Comparison of ENCODE assay signal across 23 cellular contexts in genomic region chr16:768428-768827, GRCh38. TPM values are rescaled to one million over a fixed set of nuclear protein-coding genes. Genes with fewer than 3 reads are reported as not detected.
DNase-seq lines count a peak whose midpoint lies in the region; ATAC-seq and TF ChIP-seq lines count a peak whose summit lies in the region.
"Had no signal": no experiment of that assay in that cellular context is flagged by ENCODE, and none has a peak within 500 bp of the region (broad histone marks: within the 10 kb centered on the region; RNA-seq: fewer than 3 reads in every experiment).

No MANE protein-coding gene starts in this region.

- H3K9me3 ChIP-seq in HEK293 (ENCODE audit: control insufficient read depth, insufficient read depth, low read depth, low read length) (no peaks in the 10 kb centered on the region), neuronal stem cell (replicated peaks in 1 of 2; ENCODE audit: control insufficient read depth in 2 of 2, insufficient read depth in 1 of 2, low read depth in 1 of 2, low read length in 2 of 2) (no peaks in the 10 kb centered on the region), body of pancreas (no peaks in the 10 kb centered on the region)
- H3K9me3 ChIP-seq: BLaER1 treated with 17β-estradiol and CSF1 and Interleukin-3, amounts not matched to agents 10 nM and 100 nM had no signal

- no peaks in the 10 kb centered on the region for H3K36me3 Mint-ChIP-seq in activated T-helper 17 cell treated with anti-CD3 and anti-CD28 coated beads, Interleukin-2, amount 50 U/mL, for 72 hours (ENCODE audit: low read depth)
- no peaks in the 10 kb centered on the region for H3K36me3 Mint-ChIP-seq in T-helper 2 cell treated with Interferon-gamma antibody and Interleukin-4, amounts not matched to agents 5 μg/mL and 100 μg/mL, for 36 hours (ENCODE audit: low read depth)
- H3K36me3 Mint-ChIP-seq: CD4-positive, alpha-beta memory T cell had no signal

- no peaks in the 10 kb centered on the region for H3K9me3 Mint-ChIP-seq in activated T-helper 17 cell treated with anti-CD3 and anti-CD28 coated beads, Interleukin-2, amount 50 U/mL, for 72 hours
- no peaks in the 10 kb centered on the region for H3K9me3 Mint-ChIP-seq in T-helper 2 cell treated with Interferon-gamma antibody and Interleukin-4, amounts not matched to agents 5 μg/mL and 100 μg/mL, for 36 hours
- H3K9me3 Mint-ChIP-seq: CD4-positive, alpha-beta memory T cell; HFFc6 had no signal

- WGBS in neuronal stem cell (ENCODE audit: extremely low coverage in 2 of 2, insufficient read length in 2 of 2, insufficient replicate concordance in 1 of 2), 2 donors, result no CpG with 5 or more reads among the region's 21 CpGs
- 64 to 87% methylated on average over 6 to 12 of the region's 21 CpGs for WGBS in body of pancreas, 2 donors

- H3K4me3 ChIP-seq in HEK293 (ENCODE audit: low read depth, low read length) (no peak overlapping the region), neuronal stem cell (ENCODE audit: low read length in 2 of 2) (no peak overlapping the region), body of pancreas (no peak overlapping the region)
- H3K4me3 ChIP-seq: BLaER1 treated with 17β-estradiol and CSF1 and Interleukin-3, amounts not matched to agents 10 nM and 100 nM had no signal

- no peaks in the 10 kb centered on the region for H3K4me1 ChIP-seq in HEK293 (ENCODE audit: control insufficient read depth, insufficient read depth, low read length)
- H3K4me1 ChIP-seq in neuronal stem cell (ENCODE audit: control insufficient read depth in 2 of 2, insufficient read depth in 1 of 2, low read depth in 1 of 2, low read length in 2 of 2), result peaks cover 0 to 10% of the 10 kb centered on the region in 2 donors
- H3K4me1 ChIP-seq in body of pancreas, result no peaks in the 10 kb centered on the region
- H3K4me1 ChIP-seq: BLaER1 treated with 17β-estradiol and CSF1 and Interleukin-3, amounts not matched to agents 10 nM and 100 nM had no signal

- H3K9ac ChIP-seq in neuronal stem cell (ENCODE audit: low read depth, low read length, poor library complexity), result peak overlapping the region; percentile 70
- H3K9ac ChIP-seq: BLaER1 treated with 17β-estradiol and CSF1 and Interleukin-3, amounts not matched to agents 10 nM and 100 nM; KMS-11 had no signal

- no peaks in the 10 kb centered on the region for H3K4me1 Mint-ChIP-seq in activated T-helper 17 cell treated with anti-CD3 and anti-CD28 coated beads, Interleukin-2, amount 50 U/mL, for 72 hours
- no peaks in the 10 kb centered on the region for H3K4me1 Mint-ChIP-seq in T-helper 2 cell treated with Interferon-gamma antibody and Interleukin-4, amounts not matched to agents 5 μg/mL and 100 μg/mL, for 36 hours (ENCODE audit: low read depth)
- H3K4me1 Mint-ChIP-seq: CD4-positive, alpha-beta memory T cell had no signal

- peaks cover 0 to under 1% (median 0%) of the 10 kb centered on the region in 3 experiments for H3K27me3 ChIP-seq in neuronal stem cell (ENCODE audit: control insufficient read depth in 3 of 3, insufficient read depth in 3 of 3, low read depth in 1 of 3, low read length in 3 of 3)
- no peaks in the 10 kb centered on the region for H3K27me3 ChIP-seq in body of pancreas
- H3K27me3 ChIP-seq: BLaER1 treated with 17β-estradiol and CSF1 and Interleukin-3, amounts not matched to agents 10 nM and 100 nM had no signal

- H3K14ac ChIP-seq in neuronal stem cell (ENCODE audit: low read length), result no peak overlapping the region

- POLR2A ChIA-PET in HEK293 (lab: Yijun Ruan, JAX), result no interaction called here

- H2BK5ac ChIP-seq in neuronal stem cell (ENCODE audit: low read length), result peak overlapping the region; percentile 88

- H3K36me3 ChIP-seq in HEK293 (ENCODE audit: control insufficient read depth in 2 of 2, insufficient read depth in 1 of 2, low read length in 2 of 2), result no peaks in the 10 kb centered on the region
- H3K36me3 ChIP-seq in neuronal stem cell (replicated peaks in 1 of 2; ENCODE audit: control insufficient read depth in 2 of 2, insufficient read depth in 2 of 2, low read length in 2 of 2), result no peaks in the 10 kb centered on the region
- no peaks in the 10 kb centered on the region for H3K36me3 ChIP-seq in body of pancreas (replicated peaks in 1 of 2; ENCODE audit: insufficient read depth in 1 of 2, low read depth in 2 of 2)
- H3K36me3 ChIP-seq: BLaER1 treated with 17β-estradiol and CSF1 and Interleukin-3, amounts not matched to agents 10 nM and 100 nM had no signal

- H3K4me3 Mint-ChIP-seq in activated T-helper 17 cell treated with anti-CD3 and anti-CD28 coated beads, Interleukin-2, amount 50 U/mL, for 72 hours, result no peak overlapping the region
- no peak overlapping the region for H3K4me3 Mint-ChIP-seq in T-helper 2 cell treated with Interferon-gamma antibody and Interleukin-4, amounts not matched to agents 5 μg/mL and 100 μg/mL, for 36 hours
- H3K4me3 Mint-ChIP-seq: CD4-positive, alpha-beta memory T cell; HFFc6 had no signal

- H3K27ac Mint-ChIP-seq in activated T-helper 17 cell treated with anti-CD3 and anti-CD28 coated beads, Interleukin-2, amount 50 U/mL, for 72 hours, result no peak overlapping the region
- H3K27ac Mint-ChIP-seq in T-helper 2 cell treated with Interferon-gamma antibody and Interleukin-4, amounts not matched to agents 5 μg/mL and 100 μg/mL, for 36 hours, result no peak overlapping the region
- H3K27ac Mint-ChIP-seq: CD4-positive, alpha-beta memory T cell; HFFc6 had no signal

- peaks cover 3% of the 10 kb centered on the region for H3K79me1 ChIP-seq in neuronal stem cell (ENCODE audit: low read depth, low read length)

- H4K91ac ChIP-seq in neuronal stem cell (ENCODE audit: low read depth, low read length, poor library complexity), result no peak overlapping the region

- H2BK120ac ChIP-seq in neuronal stem cell (ENCODE audit: low read depth, low read length), result peak overlapping the region; percentile 67

- DNase-seq in DMS53 (lab: John Stamatoyannopoulos, UW), result peak; percentile 18
- DNase-seq in DMS53 treated with DMSO at 0.1 percent for 48 hours (lab: John Stamatoyannopoulos, UW; ENCODE audit: unreplicated experiment), result no peak
- no peak for DNase-seq in neuronal stem cell (ENCODE audit: low spot score)
- no peak for DNase-seq in T-helper 2 cell treated with Interferon-gamma antibody and Interleukin-4, amounts not matched to agents 5 μg/mL and 100 μg/mL, for 36 hours (ENCODE audit: low spot score)
- no peak for DNase-seq in body of pancreas
- DNase-seq: CD4-positive, alpha-beta memory T cell; HFFc6; NCI-H1105 treated with DMSO at 0.1 percent for 48 hours; NCI-H2081; NCI-H2171; NCI-H345; NCI-H524; NCI-H774; NK-92 treated with Interleukin-12 subunit alpha and Interleukin-12 subunit beta, amount 100 ng/mL, for 24 hours had no signal

- H2BK12ac ChIP-seq in neuronal stem cell (ENCODE audit: low read length), result peak overlapping the region; percentile 97

- no peak for TF ChIP-seq POLR2A in body of pancreas (IDR thresholded peaks at IDR 0.05)

- TF ChIP-seq CTCF in HEK293 (tag by site-specific recombination; IDR thresholded peaks at IDR 0.05) (no peak), body of pancreas (IDR thresholded peaks at IDR 0.05) (no peak)

- H3K4ac ChIP-seq in neuronal stem cell (ENCODE audit: low read length), result peak overlapping the region; percentile 53

- H2AK5ac ChIP-seq in neuronal stem cell (ENCODE audit: low read depth, low read length), result peak overlapping the region; percentile 97

- peak overlapping the region; percentile 89 for H2BK15ac ChIP-seq in neuronal stem cell (ENCODE audit: low read length)

- CTCF ChIA-PET in HEK293 (lab: Yijun Ruan, JAX), result no interaction called here

- no peak overlapping the region for H3K4me2 ChIP-seq in neuronal stem cell (ENCODE audit: insufficient read depth, low read length, poor library complexity, severe bottlenecking)
- H3K4me2 ChIP-seq: BLaER1 treated with 17β-estradiol and CSF1 and Interleukin-3, amounts not matched to agents 10 nM and 100 nM; KMS-11 had no signal

- no peaks in the 10 kb centered on the region for H3K27me3 Mint-ChIP-seq in activated T-helper 17 cell treated with anti-CD3 and anti-CD28 coated beads, Interleukin-2, amount 50 U/mL, for 72 hours
- no peaks in the 10 kb centered on the region for H3K27me3 Mint-ChIP-seq in T-helper 2 cell treated with Interferon-gamma antibody and Interleukin-4, amounts not matched to agents 5 μg/mL and 100 μg/mL, for 36 hours (ENCODE audit: low read depth)
- H3K27me3 Mint-ChIP-seq: CD4-positive, alpha-beta memory T cell had no signal

- H4K8ac ChIP-seq in neuronal stem cell (ENCODE audit: low read depth, low read length), result peak overlapping the region; percentile 3

- ATAC-seq in activated T-helper 17 cell treated with anti-CD3 and anti-CD28 coated beads, Interleukin-2, amount 50 U/mL, for 72 hours (replicated peaks), result peak; percentile 19
- ATAC-seq in HG03439 (IDR thresholded peaks at IDR 0.05; ENCODE audit: unreplicated experiment) (no peak), body of pancreas (no peak)

- H3K23ac ChIP-seq in neuronal stem cell (ENCODE audit: low read depth, low read length, poor library complexity), result peak overlapping the region; percentile 43

- intact Hi-C loops in body of pancreas (cut with DNase I), result no loop called here

- no peak overlapping the region for H3K27ac ChIP-seq in HEK293 (ENCODE audit: extremely low read depth, low read depth, low read length)
- H3K27ac ChIP-seq in neuronal stem cell (replicated peaks; ENCODE audit: low read length), result no peak overlapping the region
- H3K27ac ChIP-seq in body of pancreas, result no peak overlapping the region
- H3K27ac ChIP-seq: 22Rv1; BLaER1 treated with 17β-estradiol and CSF1 and Interleukin-3, amounts not matched to agents 10 nM and 100 nM; KMS-11 had no signal

- peak overlapping the region; percentile 94 for H3K18ac ChIP-seq in neuronal stem cell (ENCODE audit: low read length)

- no peak overlapping the region for H2AFZ ChIP-seq in neuronal stem cell (ENCODE audit: low read length)

RNA-seq across cellular contexts. Expression of gene MSLN, which starts 7.9 kb away (rescaled TPM):
- total RNA-seq in activated T-helper 17 cell treated with anti-CD3 and anti-CD28 coated beads, Interleukin-2, amount 50 U/mL, for 72 hours, result not detected
- 0.33 TPM for polyA plus RNA-seq in neuronal stem cell (2013, experiment 1 of 2)
- 0.43 TPM for polyA plus RNA-seq in neuronal stem cell (2013, experiment 2 of 2)
- total RNA-seq in body of pancreas, result 1 to 10 TPM in 1 of 2 donors, not detected in 1; 2.1 TPM
- total RNA-seq: CD4-positive, alpha-beta memory T cell; Daoy; H4; SK-MEL-5 had no signal
- polyA plus RNA-seq: CD4-positive, alpha-beta memory T cell had no signal

RNA-seq across cellular contexts. Expression of gene RPUSD1, which starts 19.8 kb away (rescaled TPM):
- total RNA-seq in activated T-helper 17 cell treated with anti-CD3 and anti-CD28 coated beads, Interleukin-2, amount 50 U/mL, for 72 hours, result 10 to 100 TPM; 13.2 to 40.6 TPM
- polyA plus RNA-seq in neuronal stem cell (2013, experiment 1 of 2), result 14.5 TPM
- polyA plus RNA-seq in neuronal stem cell (2013, experiment 2 of 2), result 15.3 TPM
- total RNA-seq in body of pancreas, result 10 to 100 TPM; 19.7 to 31.3 TPM

RNA-seq across cellular contexts. Expression of gene CHTF18, which starts 20.0 kb away (rescaled TPM):
- 10 to 100 TPM; 65.4 to 87.1 TPM for total RNA-seq in activated T-helper 17 cell treated with anti-CD3 and anti-CD28 coated beads, Interleukin-2, amount 50 U/mL, for 72 hours
- polyA plus RNA-seq in neuronal stem cell (2013, experiment 1 of 2), result 77.3 TPM
- polyA plus RNA-seq in neuronal stem cell (2013, experiment 2 of 2), result 69.6 TPM
- total RNA-seq in body of pancreas, result 10 to 100 TPM in 1 of 2 donors, 1 to 10 TPM in 1; 7.5 to 14.5 TPM

RNA-seq across cellular contexts. Expression of gene CIAO3, which starts 27.6 kb away (rescaled TPM):
- total RNA-seq in activated T-helper 17 cell treated with anti-CD3 and anti-CD28 coated beads, Interleukin-2, amount 50 U/mL, for 72 hours, result 10 to 100 TPM; 39.2 to 47.1 TPM
- polyA plus RNA-seq in neuronal stem cell (2013, experiment 1 of 2), result 14.9 TPM
- polyA plus RNA-seq in neuronal stem cell (2013, experiment 2 of 2), result 15.0 TPM
- total RNA-seq in body of pancreas, result 10 to 100 TPM; 25.4 to 26.4 TPM

RNA-seq across cellular contexts. Expression of gene GNG13, which starts 32.1 kb away (rescaled TPM):
- total RNA-seq in activated T-helper 17 cell treated with anti-CD3 and anti-CD28 coated beads, Interleukin-2, amount 50 U/mL, for 72 hours, result not detected
- 0.52 TPM for polyA plus RNA-seq in neuronal stem cell (2013, experiment 1 of 2)
- 0.51 TPM for polyA plus RNA-seq in neuronal stem cell (2013, experiment 2 of 2)
- not detected for total RNA-seq in body of pancreas
- total RNA-seq: CD4-positive, alpha-beta memory T cell; Daoy; H4; HFFc6; SK-MEL-5 had no signal
- polyA plus RNA-seq: CD4-positive, alpha-beta memory T cell had no signal

Comparison
In these comparisons a context has a peak if more than half of its experiments do, and no peak if none do; other contexts are left out.
1. RNA of gene CHTF18, which starts 20.0 kb away (total RNA-seq): 65.4 to 87.1 TPM in activated T-helper 17 cell treated with anti-CD3 and anti-CD28 coated beads, Interleukin-2, amount 50 U/mL, for 72 hours; 7.5 to 14.5 TPM in body of pancreas; every median in the first group is over 4 times any median in the second.